ENCODE assay signal across 8 cellular contexts in genomic region chr1:241592273-241592958, GRCh38. TPM values are rescaled to one million over a fixed set of nuclear protein-coding genes. Genes with fewer than 3 reads are reported as not detected.
A peak's percentile ranks its signal among the peaks of the same experiment; 100 is the strongest.
DNase-seq lines count a peak whose midpoint lies in the region; ATAC-seq and TF ChIP-seq lines count a peak whose summit lies in the region.

No MANE protein-coding gene starts in this region.

- DNase-seq in GM03348 (ENCODE audit: low spot score) (peak; percentile 13), epithelial cell of prostate (ENCODE audit: low read depth, low spot score) (peak; percentile 97), omental fat pad (ENCODE audit: low spot score) (no peak), HuH-7 (ENCODE audit: low spot score) (no peak), left lobe of liver (ENCODE audit: low spot score) (no peak), T1000 (lab: John Stamatoyannopoulos, UW) (no peak)

- ATAC-seq in GM21447 (IDR thresholded peaks at IDR 0.05; ENCODE audit: unreplicated experiment) (peak; percentile 68), HG03571 (IDR thresholded peaks at IDR 0.05; ENCODE audit: unreplicated experiment) (peak; percentile 49), omental fat pad (ENCODE audit: low FRiP score) (no peak), left lobe of liver (no peak)

- peak overlapping the region; percentile 84 for H3K27ac ChIP-seq in epithelial cell of prostate

- no peak for TF ChIP-seq CTCF in omental fat pad (IDR thresholded peaks at IDR 0.05)

RNA-seq across cellular contexts. Expression of gene CHML, which starts 47.8 kb away (rescaled TPM):
- total RNA-seq in omental fat pad (10 to 100 TPM in 1 of 4 donors, 1 to 10 TPM in 3; 4.8 to 12.6 (median 7.7) TPM), left lobe of liver (2.1 TPM)

RNA-seq across cellular contexts. Expression of gene OPN3, which starts 47.8 kb away (rescaled TPM):
- total RNA-seq in omental fat pad, result 10 to 100 TPM; 10.9 to 20.0 (median 12.8) TPM
- total RNA-seq in left lobe of liver, result 15.3 TPM

RNA-seq across cellular contexts. Expression of gene WDR64, which starts 59.7 kb away (rescaled TPM):
- total RNA-seq in omental fat pad (not detected), left lobe of liver (0.40 TPM)

Comparison
In these comparisons a context has a peak if more than half of its experiments do, and no peak if none do; other contexts are left out.
1. DNase-seq: peak in GM03348 (single experiment) and epithelial cell of prostate (single experiment); none in omental fat pad (single experiment), HuH-7 (single experiment), left lobe of liver (single experiment) and T1000 (single experiment).
2. ATAC-seq: peak in GM21447 (single experiment) and HG03571 (single experiment); none in omental fat pad (single experiment) and left lobe of liver (single experiment).